ENCODE assay signal across 1 cellular context in the genomic region with DNA sequence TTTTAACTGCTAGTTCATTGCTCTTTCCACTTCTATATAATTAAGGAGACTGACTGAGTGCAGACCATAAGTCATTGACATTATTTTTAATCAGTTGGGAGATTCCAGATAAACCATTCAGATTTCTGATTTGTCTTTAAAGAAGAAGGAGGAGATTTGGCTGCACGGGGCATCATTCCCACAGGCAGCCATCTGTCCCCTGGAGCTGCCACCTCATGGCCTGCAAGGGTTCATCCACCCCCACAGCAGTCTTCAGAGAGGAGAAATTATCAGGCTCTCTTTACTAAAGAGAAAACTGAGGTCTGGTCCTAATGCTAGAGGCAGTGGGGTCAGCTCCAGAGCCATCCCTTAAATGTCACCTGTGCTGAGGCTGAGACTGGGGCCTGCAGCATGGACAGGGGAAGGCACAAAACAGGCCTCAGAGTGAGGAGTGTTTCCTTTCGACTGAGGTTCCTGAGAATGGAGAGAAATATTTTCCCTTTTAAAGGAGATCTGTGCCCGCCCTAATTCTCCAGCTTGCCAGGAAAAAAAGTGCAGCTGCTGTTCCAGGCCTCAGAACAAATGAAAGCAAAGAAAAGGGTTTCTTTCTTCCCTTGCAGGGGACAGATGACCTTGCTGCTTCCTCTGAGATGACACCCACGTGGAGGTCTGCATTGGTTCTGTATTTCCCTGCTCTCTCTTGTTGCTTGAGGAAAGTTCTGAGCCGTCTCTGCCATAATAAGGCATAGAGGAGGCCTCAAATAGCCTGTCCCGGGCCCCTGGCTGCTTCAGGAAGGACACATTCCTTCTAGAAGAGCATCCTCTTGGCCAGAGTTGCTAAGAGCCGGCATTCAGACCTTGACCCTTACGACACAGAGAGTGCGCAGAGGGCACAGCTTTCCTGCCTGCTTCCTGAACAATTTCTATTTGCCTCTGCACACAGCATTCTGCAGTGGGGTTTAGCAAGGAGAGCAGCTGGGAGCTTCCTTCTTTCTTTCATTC.
TF ChIP-seq lines count a peak whose summit lies in the region.

No MANE protein-coding gene starts in this region.

TF ChIP-seq in GM23338, 12 proteins besides CTCF, POLR2A, EP300 and RAD21 (continued from another document):
- TF ChIP-seq, protein P1, sequence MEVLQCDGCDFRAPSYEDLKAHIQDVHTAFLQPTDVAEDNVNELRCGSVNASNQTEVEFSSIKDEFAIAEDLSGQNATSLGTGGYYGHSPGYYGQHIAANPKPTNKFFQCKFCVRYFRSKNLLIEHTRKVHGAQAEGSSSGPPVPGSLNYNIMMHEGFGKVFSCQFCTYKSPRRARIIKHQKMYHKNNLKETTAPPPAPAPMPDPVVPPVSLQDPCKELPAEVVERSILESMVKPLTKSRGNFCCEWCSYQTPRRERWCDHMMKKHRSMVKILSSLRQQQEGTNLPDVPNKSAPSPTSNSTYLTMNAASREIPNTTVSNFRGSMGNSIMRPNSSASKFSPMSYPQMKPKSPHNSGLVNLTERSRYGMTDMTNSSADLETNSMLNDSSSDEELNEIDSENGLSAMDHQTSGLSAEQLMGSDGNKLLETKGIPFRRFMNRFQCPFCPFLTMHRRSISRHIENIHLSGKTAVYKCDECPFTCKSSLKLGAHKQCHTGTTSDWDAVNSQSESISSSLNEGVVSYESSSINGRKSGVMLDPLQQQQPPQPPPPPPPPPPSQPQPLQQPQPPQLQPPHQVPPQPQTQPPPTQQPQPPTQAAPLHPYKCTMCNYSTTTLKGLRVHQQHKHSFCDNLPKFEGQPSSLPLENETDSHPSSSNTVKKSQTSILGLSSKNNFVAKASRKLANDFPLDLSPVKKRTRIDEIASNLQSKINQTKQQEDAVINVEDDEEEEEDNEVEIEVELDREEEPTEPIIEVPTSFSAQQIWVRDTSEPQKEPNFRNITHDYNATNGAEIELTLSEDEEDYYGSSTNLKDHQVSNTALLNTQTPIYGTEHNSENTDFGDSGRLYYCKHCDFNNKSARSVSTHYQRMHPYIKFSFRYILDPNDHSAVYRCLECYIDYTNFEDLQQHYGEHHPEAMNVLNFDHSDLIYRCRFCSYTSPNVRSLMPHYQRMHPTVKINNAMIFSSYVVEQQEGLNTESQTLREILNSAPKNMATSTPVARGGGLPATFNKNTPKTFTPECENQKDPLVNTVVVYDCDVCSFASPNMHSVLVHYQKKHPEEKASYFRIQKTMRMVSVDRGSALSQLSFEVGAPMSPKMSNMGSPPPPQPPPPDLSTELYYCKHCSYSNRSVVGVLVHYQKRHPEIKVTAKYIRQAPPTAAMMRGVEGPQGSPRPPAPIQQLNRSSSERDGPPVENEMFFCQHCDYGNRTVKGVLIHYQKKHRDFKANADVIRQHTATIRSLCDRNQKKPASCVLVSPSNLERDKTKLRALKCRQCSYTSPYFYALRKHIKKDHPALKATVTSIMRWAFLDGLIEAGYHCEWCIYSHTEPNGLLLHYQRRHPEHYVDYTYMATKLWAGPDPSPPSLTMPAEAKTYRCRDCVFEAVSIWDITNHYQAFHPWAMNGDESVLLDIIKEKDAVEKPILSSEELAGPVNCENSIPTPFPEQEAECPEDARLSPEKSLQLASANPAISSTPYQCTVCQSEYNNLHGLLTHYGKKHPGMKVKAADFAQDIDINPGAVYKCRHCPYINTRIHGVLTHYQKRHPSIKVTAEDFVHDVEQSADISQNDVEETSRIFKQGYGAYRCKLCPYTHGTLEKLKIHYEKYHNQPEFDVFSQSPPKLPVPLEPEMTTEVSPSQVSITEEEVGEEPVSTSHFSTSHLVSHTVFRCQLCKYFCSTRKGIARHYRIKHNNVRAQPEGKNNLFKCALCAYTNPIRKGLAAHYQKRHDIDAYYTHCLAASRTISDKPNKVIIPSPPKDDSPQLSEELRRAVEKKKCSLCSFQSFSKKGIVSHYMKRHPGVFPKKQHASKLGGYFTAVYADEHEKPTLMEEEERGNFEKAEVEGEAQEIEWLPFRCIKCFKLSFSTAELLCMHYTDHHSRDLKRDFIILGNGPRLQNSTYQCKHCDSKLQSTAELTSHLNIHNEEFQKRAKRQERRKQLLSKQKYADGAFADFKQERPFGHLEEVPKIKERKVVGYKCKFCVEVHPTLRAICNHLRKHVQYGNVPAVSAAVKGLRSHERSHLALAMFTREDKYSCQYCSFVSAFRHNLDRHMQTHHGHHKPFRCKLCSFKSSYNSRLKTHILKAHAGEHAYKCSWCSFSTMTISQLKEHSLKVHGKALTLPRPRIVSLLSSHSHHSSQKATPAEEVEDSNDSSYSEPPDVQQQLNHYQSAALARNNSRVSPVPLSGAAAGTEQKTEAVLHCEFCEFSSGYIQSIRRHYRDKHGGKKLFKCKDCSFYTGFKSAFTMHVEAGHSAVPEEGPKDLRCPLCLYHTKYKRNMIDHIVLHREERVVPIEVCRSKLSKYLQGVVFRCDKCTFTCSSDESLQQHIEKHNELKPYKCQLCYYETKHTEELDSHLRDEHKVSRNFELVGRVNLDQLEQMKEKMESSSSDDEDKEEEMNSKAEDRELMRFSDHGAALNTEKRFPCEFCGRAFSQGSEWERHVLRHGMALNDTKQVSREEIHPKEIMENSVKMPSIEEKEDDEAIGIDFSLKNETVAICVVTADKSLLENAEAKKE (CRISPR knock-in tag; IDR thresholded peaks at IDR 0.05): no peak
- TF ChIP-seq STAT1 (IDR thresholded peaks at IDR 0.05; ENCODE audit: unreplicated experiment) (no peak), ZNF114 (CRISPR knock-in tag; IDR thresholded peaks at IDR 0.05) (no peak), EZH2phosphoT487 (IDR thresholded peaks at IDR 0.05; ENCODE audit: unreplicated experiment) (no peak)
